Comparison of ENCODE assay signal across 8 cellular contexts in genomic region chr7:74417419-74417971, GRCh38. TPM values are rescaled to one million over a fixed set of nuclear protein-coding genes. Genes with fewer than 3 reads are reported as not detected.
A peak's percentile ranks its signal among the peaks of the same experiment; 100 is the strongest.
DNase-seq lines count a peak whose midpoint lies in the region; ATAC-seq and TF ChIP-seq lines count a peak whose summit lies in the region.

No MANE protein-coding gene starts in this region.

- WGBS in right cardiac atrium, result 23% methylated on average over 16 of the region's 16 CpGs

- intact Hi-C loops in right cardiac atrium (cut with DNase I) (loop anchor here in 2 of 4 donors (1.0 to 10.0 kb wide), 4 partner anchors 149 to 627 kb away; partner anchors contain the start of gene GTF2I (in 1 of the 2)), sciatic nerve (cut with DNase I) (no loop called here)

- no peaks in the 10 kb centered on the region for H3K4me1 ChIP-seq in right cardiac atrium (ENCODE audit: control insufficient read depth, insufficient read depth, low read length)

- H3K4me3 ChIP-seq in LNCaP clone FGC (ENCODE audit: low read depth, low read length), result no peak overlapping the region
- H3K4me3 ChIP-seq in right cardiac atrium (ENCODE audit: low read length), result no peak overlapping the region

- ATAC-seq in right cardiac atrium, result peak; percentile 86 to 94
- ATAC-seq in sciatic nerve, result peak; percentile 95
- ATAC-seq in HG03354 (IDR thresholded peaks at IDR 0.05; ENCODE audit: poor library complexity, severe bottlenecking, unreplicated experiment), result no peak
- ATAC-seq in GM21786 (IDR thresholded peaks at IDR 0.05; ENCODE audit: unreplicated experiment), result no peak

- no peak overlapping the region for H3K27ac ChIP-seq in right cardiac atrium (ENCODE audit: low read length)

- no peaks in the 10 kb centered on the region for H3K27me3 ChIP-seq in right cardiac atrium (ENCODE audit: control insufficient read depth, insufficient read depth)

- DNase-seq in Daoy (ENCODE audit: low read depth) (peak; percentile 85), LNCaP clone FGC (ENCODE audit: low read depth) (no peak), T follicular helper cell (ENCODE audit: low read depth) (peak; percentile 30), amniotic stem cell (lab: John Stamatoyannopoulos, UW) (peak; percentile 28), right cardiac atrium (peak; percentile 65 to 79 (median 78)), sciatic nerve (ENCODE audit: low spot score) (peak; percentile 81)

- TF ChIP-seq CTCF in LNCaP clone FGC (IDR thresholded peaks at IDR 0.05; ENCODE audit: control insufficient read depth, extremely low read depth, insufficient read depth), result peak; percentile 98

- H3K9me3 ChIP-seq in right cardiac atrium (ENCODE audit: control insufficient read depth, low read length), result no peaks in the 10 kb centered on the region

RNA-seq across cellular contexts. Expression of gene GTF2IRD1, which starts 36.2 kb away (rescaled TPM):
- total RNA-seq in Daoy (2014; rRNA removed; shearing (Covaris generic)), result 10.0 and 19.8 TPM in 2 replicates
- total RNA-seq in right cardiac atrium (10 to 100 TPM; 18.9 to 29.9 (median 21.4) TPM), sciatic nerve (29.5 TPM)
- polyA plus RNA-seq in right cardiac atrium, result 10.6 TPM

Comparison
In these comparisons a context has a peak if more than half of its experiments do, and no peak if none do; other contexts are left out.
1. ATAC-seq: peak in right cardiac atrium (2 of 2) and sciatic nerve (single experiment); none in HG03354 (single experiment) and GM21786 (single experiment).